In the genomic region with DNA sequence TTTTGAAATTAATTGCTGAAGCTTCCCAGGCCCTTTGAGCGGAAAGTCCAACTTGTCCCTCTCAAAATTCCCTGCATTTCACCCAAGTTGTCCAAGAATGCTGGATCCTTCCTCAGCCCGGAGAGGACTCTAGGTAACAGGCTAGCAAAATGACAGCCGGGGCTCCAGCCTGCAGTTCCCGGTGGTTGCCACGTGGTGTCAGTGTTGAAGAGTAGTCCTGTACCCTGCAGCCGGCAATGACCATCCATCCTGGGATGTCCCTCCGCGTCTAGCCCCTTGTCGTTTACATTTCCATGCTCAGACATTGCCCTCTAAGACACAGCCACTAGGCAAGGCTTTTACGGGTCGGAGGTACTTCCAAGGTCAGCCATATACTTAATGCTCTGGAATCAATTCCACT, we compare ENCODE assay signal across 8 cellular contexts. TPM values are rescaled to one million over a fixed set of nuclear protein-coding genes. Genes with fewer than 3 reads are reported as not detected.
DNase-seq lines count a peak whose midpoint lies in the region; ATAC-seq and TF ChIP-seq lines count a peak whose summit lies in the region.

No MANE protein-coding gene starts in this region.

- no peaks in the 10 kb centered on the region for H3K36me3 Mint-ChIP-seq in stimulated activated memory B cell treated with anti-CD40 and anti-IgM and Interleukin-4, amounts not matched to agents 10 μg/mL and 1 μg/mL and 100 μg/mL, for 72 hours

- TF ChIP-seq POLR2A in thyroid gland (IDR thresholded peaks at IDR 0.05): no peak

- no peaks in the 10 kb centered on the region for H3K9me3 Mint-ChIP-seq in stimulated activated memory B cell treated with anti-CD40 and anti-IgM and Interleukin-4, amounts not matched to agents 10 μg/mL and 1 μg/mL and 100 μg/mL, for 72 hours

- H3K9me3 ChIP-seq in thyroid gland: no peaks in the 10 kb centered on the region

- no peak overlapping the region for H3K27ac Mint-ChIP-seq in stimulated activated memory B cell treated with anti-CD40 and anti-IgM and Interleukin-4, amounts not matched to agents 10 μg/mL and 1 μg/mL and 100 μg/mL, for 72 hours

- H3K4me3 ChIP-seq in GM06990 (replicated peaks; ENCODE audit: low read depth, low read length): no peak overlapping the region
- no peak overlapping the region for H3K4me3 ChIP-seq in thyroid gland (replicated peaks in 1 of 3)

- H3K27me3 ChIP-seq in GM06990 (replicated peaks; ENCODE audit: control insufficient read depth, insufficient read depth, low read length) (no peaks in the 10 kb centered on the region), thyroid gland (no peaks in the 10 kb centered on the region)

- TF ChIP-seq CTCF in 22Rv1 (IDR thresholded peaks at IDR 0.05) (peak; percentile 76), GM06990 (IDR thresholded peaks at IDR 0.05; ENCODE audit: insufficient read depth, low read length, poor library complexity, severe bottlenecking) (peak; percentile 53), thyroid gland (IDR thresholded peaks at IDR 0.05) (peak; percentile 31 to 61 (median 56))

- no peak overlapping the region for H3K4me3 Mint-ChIP-seq in stimulated activated memory B cell treated with anti-CD40 and anti-IgM and Interleukin-4, amounts not matched to agents 10 μg/mL and 1 μg/mL and 100 μg/mL, for 72 hours

- DNase-seq in GM06990 (ENCODE audit: extremely low read depth, insufficient read length): no peak
- DNase-seq in NCI-H526 treated with DMSO at 0.1 percent for 48 hours (lab: John Stamatoyannopoulos, UW): peak; percentile 14
- peak; percentile 34 for DNase-seq in amniotic epithelial cell (ENCODE audit: low read depth)
- DNase-seq in kidney tubule cell (ENCODE audit: low spot score): peak; percentile 49
- peak; percentile 49 to 51 for DNase-seq in thyroid gland

- H3K27ac ChIP-seq in 22Rv1 (no peak overlapping the region), thyroid gland (no peak overlapping the region)

- intact Hi-C loops in thyroid gland (cut with DNase I): loop anchor here (5.0 kb wide), 1 partner anchor 346 kb away; no protein-coding TSS in a partner anchor

- no peaks in the 10 kb centered on the region for H3K36me3 ChIP-seq in GM06990 (ENCODE audit: control insufficient read depth, insufficient read depth, low read length)
- H3K36me3 ChIP-seq in thyroid gland: no peaks in the 10 kb centered on the region

- peaks cover 47% of the 10 kb centered on the region for H3K4me1 Mint-ChIP-seq in stimulated activated memory B cell treated with anti-CD40 and anti-IgM and Interleukin-4, amounts not matched to agents 10 μg/mL and 1 μg/mL and 100 μg/mL, for 72 hours

- no peak for ATAC-seq in HG03521 (IDR thresholded peaks at IDR 0.05; ENCODE audit: unreplicated experiment)
- ATAC-seq in stimulated activated memory B cell treated with anti-CD40 and anti-IgM and Interleukin-4, amounts not matched to agents 10 μg/mL and 1 μg/mL and 100 μg/mL, for 72 hours: no peak

- no peaks in the 10 kb centered on the region for H3K27me3 Mint-ChIP-seq in stimulated activated memory B cell treated with anti-CD40 and anti-IgM and Interleukin-4, amounts not matched to agents 10 μg/mL and 1 μg/mL and 100 μg/mL, for 72 hours

- no peaks in the 10 kb centered on the region for H3K4me1 ChIP-seq in thyroid gland

- 20 to 22% methylated on average over 11 of the region's 11 CpGs for WGBS in thyroid gland, 2 donors

RNA-seq across cellular contexts. Expression of gene MTIF3, which starts 31.4 kb away (rescaled TPM):
- 10 to 100 TPM; 36.4 to 68.2 (median 54.8) TPM for total RNA-seq in thyroid gland

RNA-seq across cellular contexts. Expression of gene GTF3A, which starts 57.3 kb away (rescaled TPM):
- 100 to 1,000 TPM in 3 of 4 donors, 10 to 100 TPM in 1; 50.2 to 145 (median 120) TPM for total RNA-seq in thyroid gland
